In the genomic region with DNA sequence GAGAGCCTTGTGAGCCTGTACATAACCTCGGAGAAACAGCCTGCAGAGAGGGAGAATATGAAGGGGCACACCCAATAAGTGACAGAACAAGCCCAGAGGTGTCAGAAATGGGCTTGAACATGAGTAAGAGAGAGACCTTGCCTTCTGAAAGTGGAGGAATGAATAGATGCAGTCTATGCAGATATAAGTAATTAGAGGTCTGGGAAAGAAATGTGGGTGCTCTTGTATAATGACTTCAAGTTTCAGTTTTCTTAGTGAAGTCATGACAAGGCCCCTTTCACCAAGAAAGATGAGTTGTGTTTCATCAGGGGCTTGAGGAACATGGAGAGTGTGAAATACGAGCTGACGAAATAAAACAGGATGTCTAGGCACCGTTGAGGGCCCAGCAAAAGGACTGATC, we compare ENCODE assay signal across 8 cellular contexts. TPM values are rescaled to one million over a fixed set of nuclear protein-coding genes. Genes with fewer than 3 reads are reported as not detected.
DNase-seq lines count a peak whose midpoint lies in the region; ATAC-seq and TF ChIP-seq lines count a peak whose summit lies in the region.
"Had no signal": no experiment of that assay in that cellular context is flagged by ENCODE, and none has a peak within 500 bp of the region (broad histone marks: within the 10 kb centered on the region; RNA-seq: fewer than 3 reads in every experiment).

No MANE protein-coding gene starts in this region.

- H3K27ac ChIP-seq in upper lobe of right lung = no peak overlapping the region

- DNase-seq in natural killer cell = no peak
- no peak for DNase-seq in Ammon's horn (ENCODE audit: low spot score)
- no peak for DNase-seq in upper lobe of right lung
- DNase-seq in left colon = no peak
- DNase-seq: left cardiac atrium had no signal

- peaks cover 26 to 29% of the 10 kb centered on the region in 2 donors for H3K4me1 Mint-ChIP-seq in natural killer cell

- H3K36me3 Mint-ChIP-seq in natural killer cell = no peaks in the 10 kb centered on the region

- ATAC-seq in GM18909 (IDR thresholded peaks at IDR 0.05; ENCODE audit: poor library complexity, unreplicated experiment) = peak; percentile 94
- peak; percentile 73 for ATAC-seq in GM21529 (IDR thresholded peaks at IDR 0.05; ENCODE audit: unreplicated experiment)
- peak; percentile 71 for ATAC-seq in HG03196 (IDR thresholded peaks at IDR 0.05; ENCODE audit: unreplicated experiment)
- peak; percentile 84 to 95 (median 86) for ATAC-seq in natural killer cell
- ATAC-seq in upper lobe of right lung = no peak
- no peak for ATAC-seq in left colon
- ATAC-seq: left cardiac atrium had no signal

- no peaks in the 10 kb centered on the region for H3K4me1 ChIP-seq in upper lobe of right lung

- no peak overlapping the region for H3K4me3 ChIP-seq in upper lobe of right lung

- no peak for TF ChIP-seq CTCF in natural killer cell (IDR thresholded peaks at IDR 0.05)
- TF ChIP-seq CTCF in upper lobe of right lung (IDR thresholded peaks at IDR 0.05) = no peak

- H3K27me3 ChIP-seq in upper lobe of right lung = no peaks in the 10 kb centered on the region

- H3K36me3 ChIP-seq in upper lobe of right lung = peaks cover 7% of the 10 kb centered on the region

- no peaks in the 10 kb centered on the region for H3K9me3 Mint-ChIP-seq in natural killer cell

- intact Hi-C loops in natural killer cell (cut with micrococcal nuclease) = no loop called here
- intact Hi-C loops in upper lobe of right lung (cut with DNase I) = no loop called here
- intact Hi-C loops in left colon (cut with DNase I, micrococcal nuclease) = no loop called here

- peak overlapping the region; percentile 7 for H3K4me3 Mint-ChIP-seq in natural killer cell

- no peaks in the 10 kb centered on the region for H3K27me3 Mint-ChIP-seq in natural killer cell (ENCODE audit: low read depth in 2 of 2)

- H3K9me3 ChIP-seq in upper lobe of right lung = no peaks in the 10 kb centered on the region

- peak overlapping the region; percentile 69 to 89 for H3K27ac Mint-ChIP-seq in natural killer cell

RNA-seq across cellular contexts. Expression of gene GRAMD2B, which starts 15.1 kb away (rescaled TPM):
- 10 to 100 TPM in 1 of 3 donors, 1 to 10 TPM in 2; 9.2 to 15.4 (median 10.0) TPM for total RNA-seq in natural killer cell
- total RNA-seq in upper lobe of right lung = 17.0 TPM
- total RNA-seq in left colon = 10 to 100 TPM; 49.8 to 52.2 TPM

Comparison
In these comparisons a context has a peak if more than half of its experiments do, and no peak if none do; other contexts are left out.
1. ATAC-seq: peak in GM18909 (single experiment), GM21529 (single experiment), HG03196 (single experiment) and natural killer cell (3 of 3); none in upper lobe of right lung (single experiment) and left colon (single experiment).